12 cellular contexts compared by ENCODE assay signal in genomic region chr1:202551683-202552082, GRCh38.
DNase-seq lines count a peak whose midpoint lies in the region; ATAC-seq and TF ChIP-seq lines count a peak whose summit lies in the region.
"Had no signal": no experiment of that assay in that cellular context is flagged by ENCODE, and none has a peak within 500 bp of the region (broad histone marks: within the 10 kb centered on the region; RNA-seq: fewer than 3 reads in every experiment).

No MANE protein-coding gene starts in this region.

- no peaks in the 10 kb centered on the region for H3K9me3 ChIP-seq in gastroesophageal sphincter
- no peaks in the 10 kb centered on the region for H3K9me3 ChIP-seq in testis

- peak; percentile 27 for ATAC-seq in gastroesophageal sphincter
- ATAC-seq: left lobe of liver; natural killer cell treated with Interleukin-12 subunit alpha and Interleukin-12 subunit beta and Interleukin-15 and Interleukin-18, amount 100 ng/mL, for 72 hours had no signal

- TF ChIP-seq POLR2A in gastroesophageal sphincter (IDR thresholded peaks at IDR 0.05) (no peak), testis (IDR thresholded peaks at IDR 0.05) (no peak)

- H3K27ac ChIP-seq in gastroesophageal sphincter (peak overlapping the region; percentile 64 to 87 (median 76)), testis (peak overlapping the region in 1 of 2 donors; percentile 80)

- DNase-seq in NCI-H524 (lab: John Stamatoyannopoulos, UW) (peak; percentile 67 to 80), NCI-H524 treated with DMSO at 0.1 percent for 48 hours (lab: John Stamatoyannopoulos, UW) (no peak), OCI-M1 (lab: John Stamatoyannopoulos, UW) (peak; percentile 48), testis (peak; percentile 34), T-helper 9 cell (no peak), NCI-H2081 treated with DMSO at 0.1 percent for 48 hours (lab: John Stamatoyannopoulos, UW) (no peak), NCI-H345 (lab: John Stamatoyannopoulos, UW) (no peak)
- DNase-seq: activated CD4-positive, alpha-beta memory T cell treated with anti-CD3 and anti-CD28 coated beads, Interleukin-2, amount 10 ng/mL, durations not matched to agents 7 days and 5 days; CD8-positive, alpha-beta memory T cell had no signal

- intact Hi-C loops in testis (cut with DNase I; ENCODE audit: low total_unique reads) = no loop called here

- TF ChIP-seq CTCF in gastroesophageal sphincter (IDR thresholded peaks at IDR 0.05) (no peak), testis (IDR thresholded peaks at IDR 0.05) (no peak)

- TF ChIP-seq EP300 in gastroesophageal sphincter (IDR thresholded peaks at IDR 0.05) = no peak

- H3K36me3 ChIP-seq in gastroesophageal sphincter = peaks cover 0 to 4% of the 10 kb centered on the region in 2 donors
- no peaks in the 10 kb centered on the region for H3K36me3 ChIP-seq in testis (ENCODE audit: low read depth, missing control alignments)

- H3K27me3 ChIP-seq in gastroesophageal sphincter = no peaks in the 10 kb centered on the region
- H3K27me3 ChIP-seq in testis = no peaks in the 10 kb centered on the region

- H3K4me3 ChIP-seq in gastroesophageal sphincter (no peak overlapping the region), testis (no peak overlapping the region)

- 36 to 40% methylated on average over 1 to 3 of the region's 3 CpGs for WGBS in gastroesophageal sphincter (ENCODE audit: low coverage in 1 of 2), 2 donors
- 59 to 61% methylated on average over 3 of the region's 3 CpGs for WGBS in testis, 2 donors

- H3K4me1 ChIP-seq in gastroesophageal sphincter (peaks cover 17 to 90% (median 17%) of the 10 kb centered on the region in 3 donors), testis (peaks cover 37% of the 10 kb centered on the region)

Comparison
In these comparisons a context has a peak if more than half of its experiments do, and no peak if none do; other contexts are left out.
1. DNase-seq: peak in NCI-H524 (2 of 2), OCI-M1 (single experiment) and testis (single experiment); none in NCI-H524 treated with DMSO at 0.1 percent for 48 hours (single experiment), T-helper 9 cell (single experiment), NCI-H2081 treated with DMSO at 0.1 percent for 48 hours (single experiment) and NCI-H345 (single experiment).